Comparison of ENCODE assay signal across 1 cellular context in the genomic region with DNA sequence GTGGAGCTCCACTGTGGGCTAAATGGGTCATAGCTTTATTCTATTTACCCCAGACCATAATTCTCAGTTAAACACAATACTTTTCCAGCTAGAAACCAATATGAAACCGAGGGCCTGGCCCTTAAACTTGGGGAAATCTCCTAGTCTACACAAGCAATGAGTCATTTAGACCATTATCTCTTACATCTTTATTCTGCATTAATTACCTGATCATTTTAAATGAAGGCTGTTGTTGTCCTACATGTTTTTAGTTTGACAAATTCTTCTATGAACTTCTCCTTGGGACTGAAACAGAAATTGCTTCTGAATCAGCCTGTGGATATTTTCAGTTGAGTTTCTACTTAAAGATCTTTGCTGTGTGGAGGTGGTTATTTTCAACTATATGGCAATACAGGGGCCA.
TF ChIP-seq lines count a peak whose summit lies in the region.

No MANE protein-coding gene starts in this region.

TF ChIP-seq in endothelial cell of umbilical vein, 7 proteins besides CTCF, POLR2A, EP300 and RAD21:
- TF ChIP-seq POLR2AphosphoS5 (IDR thresholded peaks at IDR 0.05; ENCODE audit: insufficient read depth, low read depth, low read length) = no peak
- TF ChIP-seq JUN (IDR thresholded peaks at IDR 0.05; ENCODE audit: borderline replicate concordance, insufficient read depth, insufficient read length, low read depth) = peak; percentile 13
- TF ChIP-seq GATA2 (IDR thresholded peaks at IDR 0.05; ENCODE audit: insufficient read depth, insufficient read length, low read depth, low read length) = peak; percentile 29
TF ChIP-seq in endothelial cell of umbilical vein: peak in this region for 2.
